12 cellular contexts compared by ENCODE assay signal in the genomic region with DNA sequence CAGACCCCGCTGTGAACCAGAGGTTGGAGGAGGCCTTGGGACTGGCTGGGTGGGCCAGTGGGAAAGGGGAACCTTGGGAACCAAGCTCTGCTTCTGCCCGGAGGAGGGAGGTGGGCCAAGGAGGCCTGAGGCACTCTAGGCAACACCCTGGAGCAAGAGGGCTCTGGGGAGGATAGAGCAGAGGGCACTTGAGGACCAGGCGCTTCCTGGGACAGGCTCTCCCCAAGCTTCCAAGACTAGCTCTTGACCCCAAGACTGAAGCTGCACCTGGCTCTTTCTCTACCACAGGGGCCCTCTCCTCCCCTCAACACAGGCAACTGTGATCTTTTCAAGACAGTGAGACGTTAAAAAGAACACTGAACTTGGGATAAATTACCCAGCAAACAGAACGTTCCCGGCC. TPM values are rescaled to one million over a fixed set of nuclear protein-coding genes. Genes with fewer than 3 reads are reported as not detected.
DNase-seq lines count a peak whose midpoint lies in the region; ATAC-seq, FAIRE-seq and TF ChIP-seq lines count a peak whose summit lies in the region.
"Had no signal": no experiment of that assay in that cellular context is flagged by ENCODE, and none has a peak within 500 bp of the region (broad histone marks: within the 10 kb centered on the region; RNA-seq: fewer than 3 reads in every experiment).

No MANE protein-coding gene starts in this region.

- no peaks in the 10 kb centered on the region for H3K27me3 ChIP-seq in K562 (ENCODE audit: control insufficient read depth in 2 of 2, insufficient read depth in 2 of 2, low read length in 2 of 2)

- TF ChIP-seq RAD21 in K562 (CRISPR knock-in tag; conservative IDR thresholded peaks at IDR 0.05 in 1 of 2, IDR thresholded peaks at IDR 0.05 in 1 of 2) = no peak

- TF ChIP-seq CTCF in 22Rv1 (IDR thresholded peaks at IDR 0.05) (no peak), K562 (IDR thresholded peaks at IDR 0.05 in 2 of 3, conservative IDR thresholded peaks at IDR 0.05 in 1 of 3; ENCODE audit: insufficient read depth in 2 of 3, low read depth in 1 of 3, low read length in 3 of 3) (no peak)

- BruUV-seq in K562 (replicated peaks; lab: Mats Ljungman, UMichigan) = no TSS peak

- in situ Hi-C loops in K562 (cut with MboI) = no loop called here

- CTCF ChIA-PET in K562 (lab: Yijun Ruan, JAX; ENCODE audit: low intra/inter-chr PET ratio) = no interaction called here

- ATAC-seq in K562 = no peak
- no peak for ATAC-seq in GM21367 (IDR thresholded peaks at IDR 0.05; ENCODE audit: unreplicated experiment)

- H3K4me1 ChIP-seq in K562 (replicated peaks in 1 of 2; ENCODE audit: control insufficient read depth in 2 of 2, insufficient read depth in 2 of 2, low read length in 2 of 2) (peaks cover 12 to 19% of the 10 kb centered on the region in 2 experiments), mesodermal cell (ENCODE audit: control insufficient read depth, insufficient read depth, low read length, poor library complexity, severe bottlenecking) (peaks cover 24% of the 10 kb centered on the region)

- H3K27ac ChIP-seq in 22Rv1 (peak overlapping the region; percentile 75), K562 (ENCODE audit: extremely low read depth, low read depth, low read length) (peak overlapping the region; percentile 86; the same call in 2 of the 3 replicates), mesodermal cell (ENCODE audit: low read depth, low read length, severe bottlenecking) (peak overlapping the region; percentile 93)

- peak overlapping the region; percentile 41 to 85; a peak in 2 of 4 replicates for H3K9ac ChIP-seq in K562 (ENCODE audit: insufficient read depth in 1 of 2, low read depth in 2 of 2, low read length in 2 of 2)

- H3K36me3 ChIP-seq in K562 (ENCODE audit: control insufficient read depth, insufficient read depth, low read length) = peaks cover 95% of the 10 kb centered on the region
- H3K36me3 ChIP-seq in mesodermal cell (ENCODE audit: control insufficient read depth, insufficient read depth, low read length) = peaks cover 94% of the 10 kb centered on the region

- no peak for FAIRE-seq in GM12892 (lab: Jason Lieb, UNC)
- no peak for FAIRE-seq in K562 (lab: Jason Lieb, UNC)

- H2AFZ ChIP-seq in K562 (ENCODE audit: low read depth, low read length) = no peak overlapping the region

- no peaks in the 10 kb centered on the region for H4K20me1 ChIP-seq in K562 (replicated peaks; ENCODE audit: control insufficient read depth, insufficient read depth, low read length)

- H3K4me2 ChIP-seq in K562 (ENCODE audit: insufficient read depth, low read length) = no peak overlapping the region

- no peaks in the 10 kb centered on the region for H3K9me1 ChIP-seq in K562 (ENCODE audit: control insufficient read depth, insufficient read depth, low read length)

- POLR2A ChIA-PET in K562 (lab: Yijun Ruan, JAX) = interaction anchor here (0.5 to 2.2 kb wide), 3 partner anchors 9 to 120 kb away, joined by 3 to 9 read pairs (median 3); no protein-coding TSS in a partner anchor

- intact Hi-C loops in K562 (cut with micrococcal nuclease) = no loop called here

- no peaks in the 10 kb centered on the region; the same call in 2 of the 3 replicates for H3K79me2 ChIP-seq in K562 (ENCODE audit: control insufficient read depth, insufficient read depth, low read length)

- TF ChIP-seq POLR2A in GM12892 (IDR thresholded peaks at IDR 0.05; ENCODE audit: low read depth, low read length) = no peak
- no peak for TF ChIP-seq POLR2A in K562 (conservative IDR thresholded peaks at IDR 0.05)

- WGBS in K562 (ENCODE audit: insufficient coverage, low coverage, missing lambda C conversion rate) = 72% methylated on average over 4 of the region's 6 CpGs
- WGBS in mesodermal cell (ENCODE audit: insufficient coverage in 2 of 2), 2 experiments = 79 to 95% methylated on average over 2 to 5 of the region's 6 CpGs

- H3K9me3 ChIP-seq in K562 (replicated peaks; ENCODE audit: control insufficient read depth, insufficient read depth, low read depth, low read length) (no peaks in the 10 kb centered on the region), mesodermal cell (ENCODE audit: control insufficient read depth, low read length) (no peaks in the 10 kb centered on the region)

- DNase-seq in GM12892 (ENCODE audit: insufficient read length) (peak; percentile 10), K562 (ENCODE audit: extremely low read depth in 1 of 4, low spot score in 3 of 4) (no peak), EL (no peak)
- DNase-seq in stimulated activated CD8-positive, alpha-beta memory T cell treated with anti-CD3 and anti-CD28 coated beads, Interleukin-4, amount 100 ng/mL, for 48 hours = no peak
- DNase-seq in NK-92 treated with Interleukin-12 subunit alpha and Interleukin-12 subunit beta, amount 100 ng/mL, for 24 hours (lab: John Stamatoyannopoulos, UW) = no peak
- DNase-seq: activated CD4-positive, alpha-beta T cell treated with anti-CD3 and anti-CD28 coated beads for 4 hours; NCI-H345; SIG-M5; stimulated activated CD4-positive, alpha-beta T cell treated with anti-CD3 and anti-CD28 coated beads, Interleukin-1b, Interleukin-23, amount 100 ng/mL, for 48 hours had no signal

- TF ChIP-seq EP300 in K562 (IDR thresholded peaks at IDR 0.05; ENCODE audit: low read length) = no peak

- H3K4me3 ChIP-seq in K562 = no peak overlapping the region
- H3K4me3 ChIP-seq in mesodermal cell (ENCODE audit: extremely low read depth, insufficient read depth, low read length, poor library complexity, severe bottlenecking) = no peak overlapping the region

TF ChIP-seq in K562, 482 proteins besides CTCF, POLR2A, EP300 and RAD21 (continues in another document):
- no peak for TF ChIP-seq SP1 (CRISPR knock-in tag; IDR thresholded peaks at IDR 0.05)
- no peak for TF ChIP-seq ARHGAP35 (IDR thresholded peaks at IDR 0.05; ENCODE audit: partially characterized antibody)
- TF ChIP-seq, protein P1, sequence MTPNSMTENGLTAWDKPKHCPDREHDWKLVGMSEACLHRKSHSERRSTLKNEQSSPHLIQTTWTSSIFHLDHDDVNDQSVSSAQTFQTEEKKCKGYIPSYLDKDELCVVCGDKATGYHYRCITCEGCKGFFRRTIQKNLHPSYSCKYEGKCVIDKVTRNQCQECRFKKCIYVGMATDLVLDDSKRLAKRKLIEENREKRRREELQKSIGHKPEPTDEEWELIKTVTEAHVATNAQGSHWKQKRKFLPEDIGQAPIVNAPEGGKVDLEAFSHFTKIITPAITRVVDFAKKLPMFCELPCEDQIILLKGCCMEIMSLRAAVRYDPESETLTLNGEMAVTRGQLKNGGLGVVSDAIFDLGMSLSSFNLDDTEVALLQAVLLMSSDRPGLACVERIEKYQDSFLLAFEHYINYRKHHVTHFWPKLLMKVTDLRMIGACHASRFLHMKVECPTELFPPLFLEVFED (CRISPR knock-in tag; conservative IDR thresholded peaks at IDR 0.05) = no peak
- TF ChIP-seq PURB (CRISPR knock-in tag; IDR thresholded peaks at IDR 0.05; ENCODE audit: low read depth) = no peak
- TF ChIP-seq TFAM (CRISPR knock-in tag; conservative IDR thresholded peaks at IDR 0.05) = no peak

RNA-seq across cellular contexts. Expression of a gene that starts 20.3 kb away (rescaled TPM):
- 126 TPM for polyA plus RNA-seq in GM12892 (2012; ENCODE audit: missing spikeins)
- 73.0 and 172 TPM in 2 replicates for total RNA-seq in K562 (2011; cell fraction: chromatin; rRNA removed; ENCODE audit: low replicate concordance)
- 134 and 158 TPM in 2 replicates for total RNA-seq in K562 (2011; cell fraction: nucleolus; rRNA removed)
- total RNA-seq in K562 (2011; cell fraction: nucleoplasm; rRNA removed) = 104 and 119 TPM in 2 replicates
- 288 and 355 TPM in 2 replicates for total RNA-seq in K562 (2014; rRNA removed)
- total RNA-seq in K562 (2014; rRNA removed; fragmentation: Illumina TruSeq; extraction: Trizol) = 88.1 and 108 TPM in 2 replicates
- 187 and 191 TPM in 2 replicates for total RNA-seq in K562 (2015; rRNA removed; fragmentation: Illumina TruSeq; extraction: Trizol)
- 401 and 410 TPM in 2 replicates for total RNA-seq in K562 (2021)
- polyA plus RNA-seq in K562 (2011; rRNA removed) = 70.1 and 173 TPM in 2 replicates
- 89.6 and 124 TPM in 2 replicates for polyA plus RNA-seq in K562 (2011; cell fraction: cytosol; rRNA removed)
- 101 and 154 TPM in 2 replicates for polyA plus RNA-seq in K562 (2011; cell fraction: nucleus; rRNA removed)
- 282 and 441 TPM in 2 replicates for polyA plus RNA-seq in K562 (2012)
- polyA plus RNA-seq in K562 (2014; fragmentation: Illumina TruSeq; extraction: Trizol) = 250 and 316 TPM in 2 replicates
- 100 to 1,000 TPM in 1 of 2 experiments, 10 to 100 TPM in 1; 58.1 to 107 TPM for polyA plus RNA-seq in K562 (2014; fragmentation: Nextera tagmentation; extraction: Ambion mirVana)
- 226 and 263 TPM in 2 replicates for polyA plus RNA-seq in K562 (2014; rRNA removed)
- 52.4 and 66.2 TPM in 2 replicates for polyA minus RNA-seq in K562 (2011; rRNA and poly(A)+ RNA removed)
- 125 and 206 TPM in 2 replicates for polyA minus RNA-seq in K562 (2011; cell fraction: cytosol; rRNA and poly(A)+ RNA removed)
- polyA minus RNA-seq in K562 (2011; cell fraction: nucleus; rRNA and poly(A)+ RNA removed) = 45.1 and 56.1 TPM in 2 replicates
- 684 TPM for polyA plus RNA-seq in mesodermal cell (2013, experiment 1 of 2)
- polyA plus RNA-seq in mesodermal cell (2013, experiment 2 of 2) = 577 TPM
